24 cellular contexts compared by ENCODE assay signal in the genomic region with DNA sequence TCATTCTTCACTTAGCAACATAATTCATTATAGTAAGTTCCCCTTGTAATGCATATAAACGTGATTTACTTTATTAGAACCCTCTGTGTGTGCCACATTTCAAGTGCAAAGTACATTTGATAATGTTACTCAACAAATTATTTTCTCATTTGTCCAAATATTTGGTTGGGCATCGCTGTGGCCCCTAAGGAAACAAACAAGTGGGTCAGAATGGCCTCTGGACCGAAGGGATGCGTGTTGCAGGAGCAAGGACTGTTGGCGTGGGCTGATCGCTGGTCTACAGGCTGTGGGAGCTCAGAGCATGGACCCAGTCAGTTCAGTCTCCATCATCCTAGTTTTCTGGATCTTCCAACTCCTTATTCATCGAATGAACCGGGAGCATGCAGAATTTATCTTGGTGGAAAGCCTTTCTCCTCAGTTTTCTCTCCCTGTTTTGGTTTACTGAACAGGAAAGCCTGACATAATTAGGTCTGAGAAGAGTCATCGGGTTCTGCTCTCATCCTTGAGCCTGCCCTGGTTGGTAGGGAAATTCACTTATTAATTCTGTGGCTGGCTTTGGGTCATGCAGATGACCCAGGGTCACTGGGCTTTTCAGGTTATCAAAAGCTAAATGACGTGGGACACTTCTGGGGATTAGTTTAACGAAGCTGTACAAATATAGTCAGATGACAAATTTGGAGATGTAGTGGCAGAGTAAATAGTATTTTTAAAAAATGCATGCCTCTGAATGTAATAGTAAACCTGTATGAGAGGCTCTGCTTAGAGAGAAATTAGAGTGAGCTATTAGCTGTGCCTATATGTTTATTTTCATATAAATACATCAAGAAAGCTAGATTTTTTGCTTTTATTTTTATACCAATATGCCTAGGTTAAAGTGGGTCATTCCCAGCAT.
"Had no signal": no experiment of that assay in that cellular context is flagged by ENCODE, and none has a peak within 500 bp of the region (broad histone marks: within the 10 kb centered on the region; RNA-seq: fewer than 3 reads in every experiment).

No MANE protein-coding gene starts in this region.

- H3K9me3 ChIP-seq: adrenal gland, body of pancreas, esophagus squamous epithelium, mucosa of descending colon, neutrophil, ovary, uterus had no signal

- ATAC-seq: body of pancreas; mucosa of descending colon; natural killer cell treated with Interleukin-12 subunit alpha and Interleukin-12 subunit beta and Interleukin-15 and Interleukin-18, amount 100 ng/mL, for 72 hours; sciatic nerve had no signal

- H3K4me3 ChIP-seq: adrenal gland, body of pancreas, esophagus squamous epithelium, mucosa of descending colon, ovary, skin epidermis, uterus had no signal

- H3K27me3 ChIP-seq: adrenal gland, body of pancreas, esophagus squamous epithelium, neutrophil, ovary, uterus had no signal

- DNase-seq: activated CD4-positive, alpha-beta T cell treated with anti-CD3 and anti-CD28 coated beads for 4 hours; activated CD4-positive, alpha-beta T cell treated with anti-CD3 and anti-CD28 coated beads, Interleukin-2, amount 50 U/mL, for 4 hours; activated effector memory CD4-positive, alpha-beta T cell treated with anti-CD3 and anti-CD28 coated beads, Interleukin-2, amount 50 U/mL, for 16 hours; activated naive CD4-positive, alpha-beta T cell treated with anti-CD3 and anti-CD28 coated beads for 36 hours; activated naive CD8-positive, alpha-beta T cell treated with anti-CD3 and anti-CD28 coated beads for 36 hours; activated T-cell treated with anti-CD3 and anti-CD28 coated beads for 4 hours; adrenal gland; aorta; body of pancreas; dermis blood vessel endothelial cell; effector CD4-positive, alpha-beta T cell; esophagus squamous epithelium; foreskin melanocyte; mucosa of descending colon; ovary; stimulated activated CD4-positive, alpha-beta T cell treated with anti-CD3 and anti-CD28 coated beads, Interleukin-12 subunit alpha, Interleukin-12 subunit beta, amount 100 ng/mL, for 4 hours; stimulated activated CD4-positive, alpha-beta T cell treated with anti-CD3 and anti-CD28 coated beads, Interleukin-4, amount 100 ng/mL, for 1 hour; T-helper 9 cell; uterus had no signal

- H3K36me3 ChIP-seq: adrenal gland, neutrophil, ovary, uterus had no signal

- H3K27ac ChIP-seq: adrenal gland, body of pancreas, esophagus squamous epithelium, neutrophil, ovary, skin epidermis, uterus, VCaP had no signal

- H3K4me1 ChIP-seq: adrenal gland, body of pancreas, esophagus squamous epithelium, uterus had no signal
